ENCODE assay signal across 1 cellular context in genomic region chr3:171863920-171864319, GRCh38.
TF ChIP-seq lines count a peak whose summit lies in the region.

No MANE protein-coding gene starts in this region.

TF ChIP-seq in GM23338, 12 proteins besides CTCF, POLR2A, EP300 and RAD21:
- TF ChIP-seq ETS1 (IDR thresholded peaks at IDR 0.05): no peak
